Comparison of ENCODE assay signal across 15 cellular contexts in the genomic region with DNA sequence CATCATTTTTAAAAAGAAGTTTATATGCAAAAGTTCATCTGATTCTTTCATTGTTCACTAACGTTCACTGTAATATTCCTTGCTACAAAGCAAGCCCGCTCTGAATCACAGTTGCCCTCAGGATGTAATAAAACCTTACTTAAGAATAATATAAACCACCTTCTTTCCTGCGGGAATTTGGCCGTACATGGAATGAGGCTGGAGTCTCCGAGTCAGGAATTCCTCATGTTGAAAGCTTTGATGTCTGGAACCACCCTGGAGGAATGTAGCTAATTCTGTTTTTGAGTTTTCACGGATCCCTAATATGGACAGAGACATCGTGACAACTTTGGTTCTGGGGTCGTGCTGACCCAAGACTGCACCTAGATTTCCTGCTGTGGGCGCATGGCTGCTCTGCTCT. TPM values are rescaled to one million over a fixed set of nuclear protein-coding genes. Genes with fewer than 3 reads are reported as not detected.
"Had no signal": no experiment of that assay in that cellular context is flagged by ENCODE, and none has a peak within 500 bp of the region (broad histone marks: within the 10 kb centered on the region; RNA-seq: fewer than 3 reads in every experiment).

No MANE protein-coding gene starts in this region.

- H3K27me3 ChIP-seq: cardiac muscle cell, pancreas, upper lobe of left lung had no signal

- H3K4me1 ChIP-seq: pancreas, upper lobe of left lung had no signal

- ATAC-seq: mucosa of descending colon; naive thymus-derived CD4-positive, alpha-beta T cell; pancreas; sciatic nerve had no signal

- H3K36me3 Mint-ChIP-seq: activated naive CD4-positive, alpha-beta T cell treated with anti-CD3 and anti-CD28 coated beads, Interleukin-2, amount 50 U/mL, for 24 hours; naive thymus-derived CD4-positive, alpha-beta T cell had no signal

- H3K9me3 ChIP-seq: mucosa of descending colon, pancreas, upper lobe of left lung had no signal

- H3K36me3 ChIP-seq: cardiac muscle cell, pancreas, upper lobe of left lung, WERI-Rb-1 had no signal

- H3K27me3 Mint-ChIP-seq: activated CD4-positive, alpha-beta memory T cell treated with anti-CD3 and anti-CD28 coated beads, Interleukin-2, amount 10 ng/mL, durations not matched to agents 7 days and 5 days; stimulated activated naive CD8-positive, alpha-beta T cell treated with anti-CD3 and anti-CD28 coated beads, Interleukin-15, amount 100 ng/mL, for 72 hours had no signal

- H3K27ac Mint-ChIP-seq: activated CD4-positive, alpha-beta memory T cell treated with anti-CD3 and anti-CD28 coated beads, Interleukin-2, amount 10 ng/mL, durations not matched to agents 7 days and 5 days; activated naive CD4-positive, alpha-beta T cell treated with anti-CD3 and anti-CD28 coated beads, Interleukin-2, amount 50 U/mL, for 24 hours; naive thymus-derived CD4-positive, alpha-beta T cell; stimulated activated naive CD8-positive, alpha-beta T cell treated with anti-CD3 and anti-CD28 coated beads, Interleukin-15, amount 100 ng/mL, for 72 hours had no signal

- H3K4me1 Mint-ChIP-seq: activated CD4-positive, alpha-beta memory T cell treated with anti-CD3 and anti-CD28 coated beads, Interleukin-2, amount 10 ng/mL, durations not matched to agents 7 days and 5 days; activated naive CD4-positive, alpha-beta T cell treated with anti-CD3 and anti-CD28 coated beads, Interleukin-2, amount 50 U/mL, for 24 hours; naive thymus-derived CD4-positive, alpha-beta T cell; stimulated activated naive CD8-positive, alpha-beta T cell treated with anti-CD3 and anti-CD28 coated beads, Interleukin-15, amount 100 ng/mL, for 72 hours had no signal

- DNase-seq: activated CD4-positive, alpha-beta memory T cell treated with anti-CD3 and anti-CD28 coated beads, Interleukin-2, amount 10 ng/mL, durations not matched to agents 7 days and 5 days; activated effector memory CD4-positive, alpha-beta T cell treated with anti-CD3 and anti-CD28 coated beads, Interleukin-2, amount 50 U/mL, for 16 hours; activated T-cell treated with anti-CD3 and anti-CD28 coated beads, Interleukin-2, amount 50 U/mL, for 48 hours; dorsolateral prefrontal cortex; mammary epithelial cell; mucosa of descending colon; naive thymus-derived CD4-positive, alpha-beta T cell; pancreas; stimulated activated naive CD8-positive, alpha-beta T cell treated with anti-CD3 and anti-CD28 coated beads, Interleukin-15, amount 100 ng/mL, for 72 hours; T1000; upper lobe of left lung; WERI-Rb-1 had no signal

- H3K4me3 ChIP-seq: cardiac muscle cell, dorsolateral prefrontal cortex, mucosa of descending colon, pancreas, upper lobe of left lung had no signal

- H3K4me3 Mint-ChIP-seq: activated CD4-positive, alpha-beta memory T cell treated with anti-CD3 and anti-CD28 coated beads, Interleukin-2, amount 10 ng/mL, durations not matched to agents 7 days and 5 days; activated naive CD4-positive, alpha-beta T cell treated with anti-CD3 and anti-CD28 coated beads, Interleukin-2, amount 50 U/mL, for 24 hours; naive thymus-derived CD4-positive, alpha-beta T cell; stimulated activated naive CD8-positive, alpha-beta T cell treated with anti-CD3 and anti-CD28 coated beads, Interleukin-15, amount 100 ng/mL, for 72 hours had no signal

- H3K27ac ChIP-seq: cardiac muscle cell, dorsolateral prefrontal cortex, pancreas, upper lobe of left lung, WERI-Rb-1 had no signal

- H3K9me3 Mint-ChIP-seq: activated CD4-positive, alpha-beta memory T cell treated with anti-CD3 and anti-CD28 coated beads, Interleukin-2, amount 10 ng/mL, durations not matched to agents 7 days and 5 days; activated naive CD4-positive, alpha-beta T cell treated with anti-CD3 and anti-CD28 coated beads, Interleukin-2, amount 50 U/mL, for 24 hours; stimulated activated naive CD8-positive, alpha-beta T cell treated with anti-CD3 and anti-CD28 coated beads, Interleukin-15, amount 100 ng/mL, for 72 hours had no signal

RNA-seq across cellular contexts. Expression of gene CRLF2, which starts 58.5 kb away (rescaled TPM):
- total RNA-seq: cardiac muscle cell, mammary epithelial cell had no signal
- polyA plus RNA-seq: cardiac muscle cell, mammary epithelial cell had no signal
